Comparison of ENCODE assay signal across 25 cellular contexts in genomic region chr5:150557507-150557872, GRCh38. TPM values are rescaled to one million over a fixed set of nuclear protein-coding genes. Genes with fewer than 3 reads are reported as not detected.
DNase-seq lines count a peak whose midpoint lies in the region; ATAC-seq and TF ChIP-seq lines count a peak whose summit lies in the region.
"Had no signal": no experiment of that assay in that cellular context is flagged by ENCODE, and none has a peak within 500 bp of the region (broad histone marks: within the 10 kb centered on the region; RNA-seq: fewer than 3 reads in every experiment).

No MANE protein-coding gene starts in this region.

- 39% methylated on average over 6 of the region's 6 CpGs for WGBS in prostate gland

- peaks cover 87% of the 10 kb centered on the region for H3K36me3 ChIP-seq in MG63
- H3K36me3 ChIP-seq in gastrocnemius medialis = peaks cover 0 to 14% of the 10 kb centered on the region in 2 donors
- peaks cover 0 to 3% of the 10 kb centered on the region in 2 donors for H3K36me3 ChIP-seq in prostate gland

- H3K4me1 ChIP-seq in gastrocnemius medialis = peaks cover 16 to 19% of the 10 kb centered on the region in 2 donors
- H3K4me1 ChIP-seq in prostate gland (replicated peaks) = no peaks in the 10 kb centered on the region
- H3K4me1 ChIP-seq: parathyroid adenoma had no signal

- TF ChIP-seq POLR2A in gastrocnemius medialis (IDR thresholded peaks at IDR 0.05) (no peak), prostate gland (IDR thresholded peaks at IDR 0.05) (no peak)

- ATAC-seq in GM18511 (IDR thresholded peaks at IDR 0.05; ENCODE audit: unreplicated experiment) (peak; percentile 19), gastrocnemius medialis (no peak), GM21423 (IDR thresholded peaks at IDR 0.05; ENCODE audit: unreplicated experiment) (no peak)
- ATAC-seq: naive thymus-derived CD4-positive, alpha-beta T cell; WTC11 had no signal

- intact Hi-C loops in gastrocnemius medialis (cut with DNase I; ENCODE audit: low total_unique reads) = no loop called here
- intact Hi-C loops in prostate gland (cut with DNase I) = no loop called here

- H3K27ac ChIP-seq in coronary artery (peak overlapping the region; percentile 28 to 66), gastrocnemius medialis (peak overlapping the region in 3 of 4 donors; percentile 44 to 71 (median 51)), prostate gland (no peak overlapping the region)
- H3K27ac ChIP-seq: parathyroid adenoma had no signal

- in situ Hi-C loops in gastrocnemius medialis (cut with MboI; ENCODE audit: low sequenced_read_pairs in 4 of 4) = loop anchor here in 1 of 4 donors (25.0 kb wide), 1 partner anchor 280 kb away; the partner anchor contains the start of gene IRGM

- DNase-seq in MG63 (peak; percentile 96), coronary artery (ENCODE audit: low spot score) (no peak), gastrocnemius medialis (no peak), activated T-cell treated with anti-CD3 and anti-CD28 coated beads for 4 hours (no peak), prostate gland (ENCODE audit: low spot score) (no peak)
- no peak for DNase-seq in activated CD4-positive, CD25-positive, alpha-beta regulatory T cell (lab: John Stamatoyannopoulos, UW)
- DNase-seq: activated CD4-positive, alpha-beta T cell treated with anti-CD3 and anti-CD28 coated beads, Interleukin-2, amount 50 U/mL, for 48 hours; activated CD8-positive, alpha-beta memory T cell treated with anti-CD3 and anti-CD28 coated beads, Interleukin-2, amount 50 U/mL, for 48 hours; activated gamma-delta T cell; AML-193; dermis blood vessel endothelial cell; DND-41; GOT3; IMR-90; naive thymus-derived CD4-positive, alpha-beta T cell; NCI-H2107; NCI-H510A treated with DMSO at 0.1 percent for 48 hours; SK-N-SH; stimulated activated CD4-positive, alpha-beta T cell treated with anti-CD3 and anti-CD28 coated beads, Interleukin-1b, Interleukin-23, amount 100 ng/mL, for 48 hours; stimulated activated naive CD4-positive, alpha-beta T cell had no signal

- H3K9me3 ChIP-seq in MG63 (peaks cover 6% of the 10 kb centered on the region), gastrocnemius medialis (no peaks in the 10 kb centered on the region), prostate gland (no peaks in the 10 kb centered on the region)
- H3K9me3 ChIP-seq: SK-N-SH had no signal

- no peaks in the 10 kb centered on the region for H3K27me3 ChIP-seq in MG63
- H3K27me3 ChIP-seq in gastrocnemius medialis = no peaks in the 10 kb centered on the region
- no peaks in the 10 kb centered on the region for H3K27me3 ChIP-seq in prostate gland (replicated peaks; ENCODE audit: insufficient read depth)
- H3K27me3 ChIP-seq: tibial nerve had no signal

- H3K4me3 ChIP-seq in MG63 (no peak overlapping the region), coronary artery (no peak overlapping the region), gastrocnemius medialis (no peak overlapping the region), prostate gland (no peak overlapping the region)
- H3K4me3 ChIP-seq: tibial nerve had no signal

- TF ChIP-seq CTCF in coronary artery (IDR thresholded peaks at IDR 0.05) = no peak
- TF ChIP-seq CTCF in gastrocnemius medialis (IDR thresholded peaks at IDR 0.05 in 4 of 5, conservative IDR thresholded peaks at IDR 0.05 in 1 of 5) = no peak
- TF ChIP-seq CTCF in prostate gland (IDR thresholded peaks at IDR 0.05) = no peak

RNA-seq across cellular contexts. Expression of gene NDST1, which starts 49.6 kb away (rescaled TPM):
- total RNA-seq in MG63 (2014; rRNA removed; shearing (Covaris generic); ENCODE audit: low replicate concordance) = 101 and 142 TPM in 2 replicates
- total RNA-seq in gastrocnemius medialis (10 to 100 TPM; 36.1 to 70.5 (median 50.5) TPM), prostate gland (100 to 1,000 TPM in 1 of 2 donors, 10 to 100 TPM in 1; 65.8 to 175 TPM)

Comparison
In these comparisons a context has a peak if more than half of its experiments do, and no peak if none do; other contexts are left out.
1. H3K27ac ChIP-seq: peak in coronary artery (2 of 2) and gastrocnemius medialis (3 of 4); none in prostate gland (0 of 2).